In the genomic region with DNA sequence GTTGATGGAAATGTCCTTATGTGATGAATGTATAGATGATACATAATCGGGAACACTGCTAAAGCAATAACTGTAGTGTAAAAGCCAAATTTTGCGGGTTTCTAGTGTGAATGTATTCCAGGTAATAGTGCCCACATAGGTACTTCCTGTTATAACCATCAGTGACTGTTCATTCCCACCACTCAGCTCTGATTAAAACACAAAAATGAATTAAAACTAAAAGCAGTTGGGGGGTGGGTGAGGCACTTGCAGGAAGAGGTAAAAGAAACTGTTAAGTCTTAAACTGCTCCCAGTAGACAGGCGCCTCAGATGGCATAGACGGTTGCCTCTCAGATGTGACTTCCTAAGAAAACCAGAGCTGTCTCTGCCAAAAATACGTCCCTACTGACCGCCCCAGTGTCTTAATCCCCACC, we compare ENCODE assay signal across 9 cellular contexts. TPM values are rescaled to one million over a fixed set of nuclear protein-coding genes. Genes with fewer than 3 reads are reported as not detected.
DNase-seq lines count a peak whose midpoint lies in the region; ATAC-seq, FAIRE-seq and TF ChIP-seq lines count a peak whose summit lies in the region.
"Had no signal": no experiment of that assay in that cellular context is flagged by ENCODE, and none has a peak within 500 bp of the region (broad histone marks: within the 10 kb centered on the region; RNA-seq: fewer than 3 reads in every experiment).

No MANE protein-coding gene starts in this region.

- H3K27ac ChIP-seq in HepG2 (ENCODE audit: extremely low read length, insufficient read depth, low read length), result peak overlapping the region; percentile 98
- H3K27ac ChIP-seq in thoracic aorta, result peak overlapping the region in 1 of 2 donors; percentile 91
- H3K27ac ChIP-seq in brain microvascular endothelial cell, result no peak overlapping the region

- POLR2A ChIA-PET in activated CD8-positive, alpha-beta T cell treated with anti-CD3 and anti-CD28 coated beads for 36 hours (lab: Charles Lee), result interaction anchor here (0.6 to 4.7 kb wide), 11 partner anchors 9 to 1486 kb away, joined by 3 to 38 read pairs (median 5); partner anchors contain the start of gene BCL2A1
- POLR2A ChIA-PET in HepG2 (lab: Yijun Ruan, JAX), result interaction anchor here (0.6 to 4.9 kb wide), 3 partner anchors 11 to 51 kb away, joined by 3 to 40 read pairs (median 37); no protein-coding TSS in a partner anchor

- no peaks in the 10 kb centered on the region; a peak in 1 of 5 replicates for H3K27me3 ChIP-seq in HepG2 (ENCODE audit: control insufficient read depth in 1 of 2, insufficient read depth in 2 of 2, low read length in 2 of 2)
- no peaks in the 10 kb centered on the region for H3K27me3 ChIP-seq in thoracic aorta (replicated peaks; ENCODE audit: insufficient read depth)
- H3K27me3 ChIP-seq in brain microvascular endothelial cell (replicated peaks), result no peaks in the 10 kb centered on the region

- DNase-seq in activated CD8-positive, alpha-beta memory T cell treated with anti-CD3 and anti-CD28 coated beads, Interleukin-2, amount 50 U/mL, for 48 hours, result peak; percentile 56
- no peak for DNase-seq in activated CD8-positive, alpha-beta memory T cell treated with anti-CD3 and anti-CD28 coated beads, Interleukin-2, amount 50 U/mL, for 4 hours
- DNase-seq in activated CD8-positive, alpha-beta T cell treated with anti-CD3 and anti-CD28 coated beads for 36 hours, result peak; percentile 55
- no peak for DNase-seq in HepG2 (ENCODE audit: low spot score)
- no peak for DNase-seq in thoracic aorta (ENCODE audit: low spot score)
- DNase-seq in brain microvascular endothelial cell, result no peak
- DNase-seq in islet precursor cell, result no peak

- in situ Hi-C loops in HepG2 (cut with HindIII; ENCODE audit: extremely low pct_ligation_motif_present, low pct_unique_long_range_greater_than_20kb) (loop anchor here (5.0 to 25.0 kb wide), 2 partner anchors 95 to 265 kb away; partner anchors contain the start of gene FAH), brain microvascular endothelial cell (cut with HindIII; ENCODE audit: low pct_ligation_motif_present, low sequenced_read_pairs) (loop anchor here (25.0 kb wide), 1 partner anchor 265 kb away; the partner anchor contains the start of gene FAH)

- peak overlapping the region; percentile 95 for H3K27ac Mint-ChIP-seq in activated CD8-positive, alpha-beta T cell treated with anti-CD3 and anti-CD28 coated beads for 36 hours

- H3K4me1 Mint-ChIP-seq in activated CD8-positive, alpha-beta T cell treated with anti-CD3 and anti-CD28 coated beads for 36 hours (ENCODE audit: low read depth), result peaks cover 48% of the 10 kb centered on the region

- no peak for TF ChIP-seq POLR2A in HepG2 (IDR thresholded peaks at IDR 0.05; ENCODE audit: insufficient read depth in 1 of 2, low read depth in 2 of 2, low read length in 2 of 2)

- no peak for FAIRE-seq in HepG2 (lab: Jason Lieb, UNC)
- FAIRE-seq: G401.6 had no signal

- H3K9me3 Mint-ChIP-seq in activated CD8-positive, alpha-beta T cell treated with anti-CD3 and anti-CD28 coated beads for 36 hours, result no peaks in the 10 kb centered on the region

- H3K36me3 ChIP-seq in HepG2 (replicated peaks in 1 of 2; ENCODE audit: control insufficient read depth in 1 of 2, insufficient read depth in 2 of 2, low read length in 2 of 2) (no peaks in the 10 kb centered on the region), thoracic aorta (no peaks in the 10 kb centered on the region), brain microvascular endothelial cell (replicated peaks) (no peaks in the 10 kb centered on the region)

- H3K36me3 Mint-ChIP-seq in activated CD8-positive, alpha-beta T cell treated with anti-CD3 and anti-CD28 coated beads for 36 hours (ENCODE audit: low read depth), result peaks cover 21% of the 10 kb centered on the region

- intact Hi-C loops in activated CD8-positive, alpha-beta T cell treated with anti-CD3 and anti-CD28 coated beads for 36 hours (cut with micrococcal nuclease), result loop anchor here (2.0 kb wide), 1 partner anchor 69 kb away; no protein-coding TSS in a partner anchor
- intact Hi-C loops in HepG2 (cut with micrococcal nuclease; ENCODE audit: unreplicated experiment), result loop anchor here (2.0 kb wide), 2 partner anchors 25 to 95 kb away; no protein-coding TSS in a partner anchor

- H3K4me2 ChIP-seq in HepG2 (ENCODE audit: low read depth, low read length), result peak overlapping the region; percentile 76

- H3K79me2 ChIP-seq in HepG2 (ENCODE audit: insufficient read depth, low read length), result peaks cover 30% of the 10 kb centered on the region

- TF ChIP-seq RAD21 in HepG2 (CRISPR knock-in tag; IDR thresholded peaks at IDR 0.05), result no peak

- H3K4me1 ChIP-seq in HepG2 (ENCODE audit: insufficient read depth, low read length) (peaks cover 53% of the 10 kb centered on the region), thoracic aorta (ENCODE audit: control insufficient read depth in 1 of 2, low read depth in 2 of 2) (peaks cover 0 to 12% of the 10 kb centered on the region in 2 donors)

- TF ChIP-seq CTCF in activated CD8-positive, alpha-beta T cell treated with anti-CD3 and anti-CD28 coated beads for 36 hours (IDR thresholded peaks at IDR 0.05), result no peak
- TF ChIP-seq CTCF in HepG2 (CRISPR knock-in tag; IDR thresholded peaks at IDR 0.05) (no peak), thoracic aorta (IDR thresholded peaks at IDR 0.05) (no peak), brain microvascular endothelial cell (IDR thresholded peaks at IDR 0.05; ENCODE audit: low read depth, low read length, missing control alignments) (no peak)

- H4K20me1 ChIP-seq in HepG2 (ENCODE audit: insufficient read depth, low read length), result no peaks in the 10 kb centered on the region

- peak overlapping the region; percentile 98 for H3K4me3 Mint-ChIP-seq in activated CD8-positive, alpha-beta T cell treated with anti-CD3 and anti-CD28 coated beads for 36 hours

- H2AFZ ChIP-seq in HepG2 (ENCODE audit: low read length), result peak overlapping the region; percentile 20

- BruUV-seq in HepG2 (replicated peaks; lab: Mats Ljungman, UMichigan), result TSS peak; percentile 92

- peak overlapping the region; percentile 97; the same call in 1 of the 2 replicates for H3K9ac ChIP-seq in HepG2 (ENCODE audit: insufficient read depth, low read depth, low read length)

- peak overlapping the region; percentile 85 to 88 (median 85); a peak in 5 of 6 replicates for H3K4me3 ChIP-seq in HepG2 (replicated peaks in 1 of 3; ENCODE audit: insufficient read depth in 1 of 3, low read depth in 2 of 3, low read length in 3 of 3)
- peak overlapping the region; percentile 94 for H3K4me3 ChIP-seq in thoracic aorta
- no peak overlapping the region for H3K4me3 ChIP-seq in brain microvascular endothelial cell (ENCODE audit: low read depth, low read length)

- CTCF ChIA-PET in activated CD8-positive, alpha-beta T cell treated with anti-CD3 and anti-CD28 coated beads for 36 hours (lab: Charles Lee), result interaction anchor here (1.1 to 3.2 kb wide), 6 partner anchors 13 to 97 kb away, joined by 3 to 12 read pairs (median 8); no protein-coding TSS in a partner anchor
- CTCF ChIA-PET in HepG2 (lab: Yijun Ruan, JAX; ENCODE audit: low intra/inter-chr PET ratio, low total read pairs), result interaction anchor here (1.0 kb wide), 1 partner anchor 44 kb away, joined by 3 read pairs; no protein-coding TSS in a partner anchor

- no peak for TF ChIP-seq EP300 in HepG2 (IDR thresholded peaks at IDR 0.05; ENCODE audit: low read depth in 2 of 2, low read length in 2 of 2)
- no peak for TF ChIP-seq EP300 in HepG2 (CRISPR knock-in tag; IDR thresholded peaks at IDR 0.05; ENCODE audit: borderline replicate concordance)

- H3K9me3 ChIP-seq in HepG2 (ENCODE audit: low read length), result no peaks in the 10 kb centered on the region
- no peaks in the 10 kb centered on the region for H3K9me3 ChIP-seq in thoracic aorta

- WGBS in HepG2 (ENCODE audit: low lambda C conversion rate), result 89% methylated on average over 6 of the region's 6 CpGs

- ATAC-seq in activated CD8-positive, alpha-beta T cell treated with anti-CD3 and anti-CD28 coated beads for 36 hours, result peak; percentile 40
- no peak for ATAC-seq in HepG2
- ATAC-seq in thoracic aorta (ENCODE audit: insufficient number of reproducible peaks, low FRiP score, low read depth), result no peak
- no peak for ATAC-seq in HG02798 (IDR thresholded peaks at IDR 0.05; ENCODE audit: poor library complexity, unreplicated experiment)

- H3K27me3 Mint-ChIP-seq in activated CD8-positive, alpha-beta T cell treated with anti-CD3 and anti-CD28 coated beads for 36 hours, result no peaks in the 10 kb centered on the region

TF ChIP-seq in HepG2, 621 proteins besides CTCF, POLR2A, EP300 and RAD21 (continues in another document):
- TF ChIP-seq ZNF883 (CRISPR knock-in tag; IDR thresholded peaks at IDR 0.05; ENCODE audit: not compliant biosample characterization) (no peak), CREM (IDR thresholded peaks at IDR 0.05) (no peak), CREM (CRISPR knock-in tag; IDR thresholded peaks at IDR 0.05) (no peak), NCOA1 (CRISPR knock-in tag; IDR thresholded peaks at IDR 0.05) (0 out of 2 replicates have a peak, but pooled peaks have one; percentile 39)

RNA-seq across cellular contexts. Expression of gene MTHFS, which starts 0.9 kb away (rescaled TPM):
- total RNA-seq in activated CD8-positive, alpha-beta T cell treated with anti-CD3 and anti-CD28 coated beads for 36 hours, result 10 to 100 TPM; 27.3 to 28.4 TPM
- 37.0 and 52.4 TPM in 2 replicates for total RNA-seq in HepG2 (2016; rRNA removed; fragmentation: Illumina TruSeq; extraction: Trizol)
- 27.5 and 32.2 TPM in 2 replicates for total RNA-seq in HepG2 (2016; cell fraction: cytosol; rRNA removed; fragmentation: Illumina TruSeq; extraction: Trizol; ENCODE audit: low read depth)
- 35.9 and 52.4 TPM in 2 replicates for total RNA-seq in HepG2 (2016; cell fraction: insoluble cytoplasmic fraction; rRNA removed; fragmentation: Illumina TruSeq; extraction: Trizol)
- 35.1 and 35.8 TPM in 2 replicates for total RNA-seq in HepG2 (2016; cell fraction: membrane; rRNA removed; fragmentation: Illumina TruSeq; extraction: Trizol)
- total RNA-seq in HepG2 (2016; cell fraction: nucleus; rRNA removed; fragmentation: Illumina TruSeq; extraction: Trizol), result 20.8 and 21.2 TPM in 2 replicates
- 48.7 and 49.7 TPM in 2 replicates for polyA plus RNA-seq in HepG2 (2011; rRNA removed)
- 51.7 and 69.8 TPM in 2 replicates for polyA plus RNA-seq in HepG2 (2011; cell fraction: cytosol; rRNA removed)
- 17.3 and 18.6 TPM in 2 replicates for polyA plus RNA-seq in HepG2 (2011; cell fraction: nucleus; rRNA removed)
- polyA plus RNA-seq in HepG2 (2012), result 54.3 and 54.5 TPM in 2 replicates
- 37.9 and 57.9 TPM in 2 replicates for polyA plus RNA-seq in HepG2 (2016; cell fraction: cytosol; fragmentation: Illumina TruSeq; extraction: Trizol; ENCODE audit: low read depth)
- 97.4 and 99.9 TPM in 2 replicates for polyA plus RNA-seq in HepG2 (2016; cell fraction: insoluble cytoplasmic fraction; fragmentation: Illumina TruSeq; extraction: Trizol; ENCODE audit: low read depth)
- polyA plus RNA-seq in HepG2 (2016; cell fraction: membrane; fragmentation: Illumina TruSeq; extraction: Trizol; ENCODE audit: low read depth), result 50.6 and 54.6 TPM in 2 replicates
- polyA plus RNA-seq in HepG2 (2016; cell fraction: nucleus; fragmentation: Illumina TruSeq; extraction: Trizol; ENCODE audit: insufficient read depth, low read depth), result 42.9 and 44.8 TPM in 2 replicates
- 7.5 and 10.8 TPM in 2 replicates for polyA minus RNA-seq in HepG2 (2011; rRNA and poly(A)+ RNA removed; ENCODE audit: low replicate concordance)
- 17.3 and 20.8 TPM in 2 replicates for polyA minus RNA-seq in HepG2 (2011; cell fraction: cytosol; rRNA and poly(A)+ RNA removed)
- polyA minus RNA-seq in HepG2 (2011; cell fraction: nucleus; rRNA and poly(A)+ RNA removed), result 30.0 and 33.6 TPM in 2 replicates
- 10 to 100 TPM in 1 of 2 donors, 1 to 10 TPM in 1; 6.2 to 30.6 TPM for total RNA-seq in thoracic aorta

Comparison
In these comparisons a context has a peak if more than half of its experiments do, and no peak if none do; other contexts are left out.
1. DNase-seq: peak in activated CD8-positive, alpha-beta memory T cell treated with anti-CD3 and anti-CD28 coated beads, Interleukin-2, amount 50 U/mL, for 48 hours (single experiment) and activated CD8-positive, alpha-beta T cell treated with anti-CD3 and anti-CD28 coated beads for 36 hours (single experiment); none in activated CD8-positive, alpha-beta memory T cell treated with anti-CD3 and anti-CD28 coated beads, Interleukin-2, amount 50 U/mL, for 4 hours (single experiment), HepG2 (single experiment), thoracic aorta (single experiment), brain microvascular endothelial cell (single experiment) and islet precursor cell (single experiment).